ENCODE assay signal across 7 cellular contexts in genomic region chr1:237300642-237301041, GRCh38.
"Had no signal": no experiment of that assay in that cellular context is flagged by ENCODE, and none has a peak within 500 bp of the region (broad histone marks: within the 10 kb centered on the region; RNA-seq: fewer than 3 reads in every experiment).

No MANE protein-coding gene starts in this region.

- H3K9me3 ChIP-seq: HAP-1 had no signal

- H3K4me3 ChIP-seq: GM23248, HAP-1, K562 had no signal

- DNase-seq: GM23248, GOT3, H7, KG1 had no signal

- H3K27ac ChIP-seq: GM23248 had no signal

- ATAC-seq: K562 had no signal

- H2AFZ ChIP-seq: GM23248 had no signal

- FAIRE-seq: HTR-8/SVneo, K562 had no signal

- H3K4me1 ChIP-seq: HAP-1 had no signal

- H3K36me3 ChIP-seq: HAP-1 had no signal
